Comparison of ENCODE assay signal across 23 cellular contexts in the genomic region with DNA sequence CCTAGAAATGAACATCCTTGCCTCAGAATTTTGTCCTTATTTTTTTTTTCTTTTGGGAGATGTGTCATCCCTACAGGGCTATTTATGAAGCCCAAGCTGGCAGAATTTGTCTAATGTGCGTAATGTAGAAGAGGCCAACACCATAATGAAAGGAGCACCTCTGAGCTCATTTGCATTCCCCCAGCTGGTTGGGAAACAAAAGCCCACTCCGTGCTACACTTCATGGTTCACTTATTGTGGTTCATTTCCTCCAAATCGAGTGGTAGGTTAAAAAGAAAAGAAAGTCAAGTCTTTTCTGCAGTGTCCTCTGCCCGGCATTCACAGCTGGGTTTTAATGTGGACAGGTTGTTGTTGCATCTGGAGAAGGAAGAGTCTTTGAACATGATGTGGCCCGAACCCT.
A peak's percentile ranks its signal among the peaks of the same experiment; 100 is the strongest.
DNase-seq lines count a peak whose midpoint lies in the region; ATAC-seq and TF ChIP-seq lines count a peak whose summit lies in the region.
"Had no signal": no experiment of that assay in that cellular context is flagged by ENCODE, and none has a peak within 500 bp of the region (broad histone marks: within the 10 kb centered on the region; RNA-seq: fewer than 3 reads in every experiment).

No MANE protein-coding gene starts in this region.

- in situ Hi-C loops in KBM-7 (cut with MboI; ENCODE audit: low pct_unique_long_range_greater_than_20kb, low sequenced_read_pairs), result no loop called here

- peak overlapping the region; percentile 65 for H3K27ac Mint-ChIP-seq in WTC11
- H3K27ac Mint-ChIP-seq in naive B cell, result no peak overlapping the region
- H3K27ac Mint-ChIP-seq: activated naive CD4-positive, alpha-beta T cell treated with anti-CD3 and anti-CD28 coated beads for 36 hours; activated T-cell treated with anti-CD3 and anti-CD28 coated beads, Interleukin-2, amount 50 U/mL, for 72 hours; dendritic cell treated with granulocyte-macrophage colony-stimulating factor and Interleukin-4, amounts not matched to agents 40 ng/mL and 50 ng/mL, for 4 days; natural killer cell had no signal

- H3K4me3 ChIP-seq in tibial artery, result no peak overlapping the region
- H3K4me3 ChIP-seq: right lobe of liver, upper lobe of left lung had no signal

- DNase-seq in DMS79 treated with DMSO at 0.1 percent for 48 hours (lab: John Stamatoyannopoulos, UW) (peak; percentile 65), WTC11 (ENCODE audit: low spot score) (no peak), naive B cell (peak; percentile 14), tibial artery (no peak), KBM-7 (no peak), NCI-H1694 (lab: John Stamatoyannopoulos, UW) (no peak)
- no peak for DNase-seq in activated CD4-positive, alpha-beta T cell treated with anti-CD3 and anti-CD28 coated beads, Interleukin-2, amount 50 U/mL, for 1 hour
- DNase-seq: activated CD4-positive, CD25-positive, alpha-beta regulatory T cell treated with anti-CD3 and anti-CD28 coated beads, Interleukin-2, amount 50 U/mL, for 72 hours; activated naive CD4-positive, alpha-beta T cell treated with anti-CD3 and anti-CD28 coated beads for 36 hours; activated T-cell treated with anti-CD3 and anti-CD28 coated beads, Interleukin-2, amount 50 U/mL, for 72 hours; amniotic stem cell; Calu3; kidney glomerular epithelial cell; natural killer cell; NCI-H2171; NCI-H82; right lobe of liver; Right ventricle myocardium superior; upper lobe of left lung had no signal

- POLR2A ChIA-PET in WTC11 (lab: Charles Lee), result interaction anchor here (0.6 kb wide), 2 partner anchors 63 to 1702 kb away, joined by 3 read pairs; no protein-coding TSS in a partner anchor

- H3K27ac ChIP-seq in tibial artery, result no peak overlapping the region
- H3K27ac ChIP-seq: C4-2B, parathyroid adenoma, right lobe of liver, upper lobe of left lung had no signal

- intact Hi-C loops in tibial artery (cut with DNase I; ENCODE audit: low total_unique reads), result no loop called here

- H3K4me3 Mint-ChIP-seq in WTC11, result no peak overlapping the region
- peak overlapping the region in 2 of 8 donors; percentile 39 to 78 for H3K4me3 Mint-ChIP-seq in naive B cell
- H3K4me3 Mint-ChIP-seq: activated naive CD4-positive, alpha-beta T cell treated with anti-CD3 and anti-CD28 coated beads for 36 hours; activated T-cell treated with anti-CD3 and anti-CD28 coated beads, Interleukin-2, amount 50 U/mL, for 72 hours; dendritic cell treated with granulocyte-macrophage colony-stimulating factor and Interleukin-4, amounts not matched to agents 40 ng/mL and 50 ng/mL, for 4 days; natural killer cell had no signal

- H3K9me3 Mint-ChIP-seq in WTC11, result peaks cover 17% of the 10 kb centered on the region
- peaks cover 0 to 9% (median 2%) of the 10 kb centered on the region in 7 donors for H3K9me3 Mint-ChIP-seq in naive B cell
- H3K9me3 Mint-ChIP-seq: activated naive CD4-positive, alpha-beta T cell treated with anti-CD3 and anti-CD28 coated beads for 36 hours; dendritic cell treated with granulocyte-macrophage colony-stimulating factor and Interleukin-4, amounts not matched to agents 40 ng/mL and 50 ng/mL, for 4 days; natural killer cell had no signal

- H3K4me1 Mint-ChIP-seq in WTC11 (peaks cover 35% of the 10 kb centered on the region), naive B cell (peaks cover 7 to 43% (median 19%) of the 10 kb centered on the region in 3 donors)
- H3K4me1 Mint-ChIP-seq: natural killer cell had no signal

- H3K27me3 ChIP-seq in tibial artery, result peaks cover 0 to 8% of the 10 kb centered on the region in 2 donors
- H3K27me3 ChIP-seq: right lobe of liver, upper lobe of left lung had no signal

- ATAC-seq in HG02610 (IDR thresholded peaks at IDR 0.05; ENCODE audit: unreplicated experiment), result peak; percentile 45
- ATAC-seq in WTC11, result no peak
- ATAC-seq in naive B cell (ENCODE audit: low read depth in 2 of 2), result peak in 1 of 2 donors; percentile 30
- ATAC-seq: activated T-cell treated with anti-CD3 and anti-CD28 coated beads, Interleukin-2, amount 50 U/mL, for 72 hours; natural killer cell; right lobe of liver had no signal

- H3K4me1 ChIP-seq in tibial artery, result no peaks in the 10 kb centered on the region
- H3K4me1 ChIP-seq: parathyroid adenoma, right lobe of liver, upper lobe of left lung had no signal

- H3K27me3 Mint-ChIP-seq in WTC11 (ENCODE audit: low read depth) (no peaks in the 10 kb centered on the region), naive B cell (peaks cover 0 to 8% (median 4%) of the 10 kb centered on the region in 3 donors)

- no peaks in the 10 kb centered on the region for H3K36me3 ChIP-seq in tibial artery
- H3K36me3 ChIP-seq: right lobe of liver, upper lobe of left lung had no signal

- no peaks in the 10 kb centered on the region for H3K9me3 ChIP-seq in tibial artery
- H3K9me3 ChIP-seq: right lobe of liver, upper lobe of left lung had no signal

- H3K36me3 Mint-ChIP-seq in WTC11, result peaks cover 13% of the 10 kb centered on the region
- no peaks in the 10 kb centered on the region for H3K36me3 Mint-ChIP-seq in naive B cell
- H3K36me3 Mint-ChIP-seq: natural killer cell had no signal

- CTCF ChIA-PET in WTC11 (lab: Charles Lee), result interaction anchor here (1.6 kb wide), 1 partner anchor 375 kb away, joined by 5 read pairs; no protein-coding TSS in a partner anchor

- TF ChIP-seq CTCF in WTC11 (IDR thresholded peaks at IDR 0.05) (no peak), tibial artery (IDR thresholded peaks at IDR 0.05) (no peak)

TF ChIP-seq in WTC11, 78 proteins besides CTCF, POLR2A, EP300 and RAD21 (continues in another document):
- TF ChIP-seq, protein P1, sequence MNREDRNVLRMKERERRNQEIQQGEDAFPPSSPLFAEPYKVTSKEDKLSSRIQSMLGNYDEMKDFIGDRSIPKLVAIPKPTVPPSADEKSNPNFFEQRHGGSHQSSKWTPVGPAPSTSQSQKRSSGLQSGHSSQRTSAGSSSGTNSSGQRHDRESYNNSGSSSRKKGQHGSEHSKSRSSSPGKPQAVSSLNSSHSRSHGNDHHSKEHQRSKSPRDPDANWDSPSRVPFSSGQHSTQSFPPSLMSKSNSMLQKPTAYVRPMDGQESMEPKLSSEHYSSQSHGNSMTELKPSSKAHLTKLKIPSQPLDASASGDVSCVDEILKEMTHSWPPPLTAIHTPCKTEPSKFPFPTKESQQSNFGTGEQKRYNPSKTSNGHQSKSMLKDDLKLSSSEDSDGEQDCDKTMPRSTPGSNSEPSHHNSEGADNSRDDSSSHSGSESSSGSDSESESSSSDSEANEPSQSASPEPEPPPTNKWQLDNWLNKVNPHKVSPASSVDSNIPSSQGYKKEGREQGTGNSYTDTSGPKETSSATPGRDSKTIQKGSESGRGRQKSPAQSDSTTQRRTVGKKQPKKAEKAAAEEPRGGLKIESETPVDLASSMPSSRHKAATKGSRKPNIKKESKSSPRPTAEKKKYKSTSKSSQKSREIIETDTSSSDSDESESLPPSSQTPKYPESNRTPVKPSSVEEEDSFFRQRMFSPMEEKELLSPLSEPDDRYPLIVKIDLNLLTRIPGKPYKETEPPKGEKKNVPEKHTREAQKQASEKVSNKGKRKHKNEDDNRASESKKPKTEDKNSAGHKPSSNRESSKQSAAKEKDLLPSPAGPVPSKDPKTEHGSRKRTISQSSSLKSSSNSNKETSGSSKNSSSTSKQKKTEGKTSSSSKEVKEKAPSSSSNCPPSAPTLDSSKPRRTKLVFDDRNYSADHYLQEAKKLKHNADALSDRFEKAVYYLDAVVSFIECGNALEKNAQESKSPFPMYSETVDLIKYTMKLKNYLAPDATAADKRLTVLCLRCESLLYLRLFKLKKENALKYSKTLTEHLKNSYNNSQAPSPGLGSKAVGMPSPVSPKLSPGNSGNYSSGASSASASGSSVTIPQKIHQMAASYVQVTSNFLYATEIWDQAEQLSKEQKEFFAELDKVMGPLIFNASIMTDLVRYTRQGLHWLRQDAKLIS (CRISPR knock-in tag; IDR thresholded peaks at IDR 0.05; ENCODE audit: borderline replicate concordance), result no peak
- TF ChIP-seq SOX15 (CRISPR knock-in tag; IDR thresholded peaks at IDR 0.05), result no peak
- TF ChIP-seq ATF1 (CRISPR knock-in tag; IDR thresholded peaks at IDR 0.05), result no peak
- TF ChIP-seq, protein P2, sequence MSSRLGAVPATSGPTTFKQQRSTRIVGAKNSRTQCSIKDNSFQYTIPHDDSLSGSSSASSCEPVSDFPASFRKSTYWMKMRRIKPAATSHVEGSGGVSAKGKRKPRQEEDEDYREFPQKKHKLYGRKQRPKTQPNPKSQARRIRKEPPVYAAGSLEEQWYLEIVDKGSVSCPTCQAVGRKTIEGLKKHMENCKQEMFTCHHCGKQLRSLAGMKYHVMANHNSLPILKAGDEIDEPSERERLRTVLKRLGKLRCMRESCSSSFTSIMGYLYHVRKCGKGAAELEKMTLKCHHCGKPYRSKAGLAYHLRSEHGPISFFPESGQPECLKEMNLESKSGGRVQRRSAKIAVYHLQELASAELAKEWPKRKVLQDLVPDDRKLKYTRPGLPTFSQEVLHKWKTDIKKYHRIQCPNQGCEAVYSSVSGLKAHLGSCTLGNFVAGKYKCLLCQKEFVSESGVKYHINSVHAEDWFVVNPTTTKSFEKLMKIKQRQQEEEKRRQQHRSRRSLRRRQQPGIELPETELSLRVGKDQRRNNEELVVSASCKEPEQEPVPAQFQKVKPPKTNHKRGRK (CRISPR knock-in tag; IDR thresholded peaks at IDR 0.05; ENCODE audit: borderline replicate concordance), result no peak

Comparison
In these comparisons a context has a peak if more than half of its experiments do, and no peak if none do; other contexts are left out.
1. DNase-seq: peak in DMS79 treated with DMSO at 0.1 percent for 48 hours (single experiment) and naive B cell (single experiment); none in WTC11 (single experiment), tibial artery (0 of 2), KBM-7 (single experiment), NCI-H1694 (single experiment) and activated CD4-positive, alpha-beta T cell treated with anti-CD3 and anti-CD28 coated beads, Interleukin-2, amount 50 U/mL, for 1 hour (single experiment).